ENCODE assay signal across 27 cellular contexts in genomic region chr2:177038772-177039484, GRCh38.
DNase-seq lines count a peak whose midpoint lies in the region; ATAC-seq and TF ChIP-seq lines count a peak whose summit lies in the region.
"Had no signal": no experiment of that assay in that cellular context is flagged by ENCODE, and none has a peak within 500 bp of the region (broad histone marks: within the 10 kb centered on the region; RNA-seq: fewer than 3 reads in every experiment).

No MANE protein-coding gene starts in this region.

- TF ChIP-seq CTCF in VCaP (conservative IDR thresholded peaks at IDR 0.05) (no peak), uterus (IDR thresholded peaks at IDR 0.05) (no peak)

- H3K27ac ChIP-seq in VCaP (peak overlapping the region; percentile 98), uterus (peak overlapping the region; percentile 54 to 58), SJCRH30 (no peak overlapping the region)
- H3K27ac ChIP-seq: right lobe of liver, RWPE1 had no signal

- H3K4me1 Mint-ChIP-seq in stimulated activated memory B cell treated with anti-CD40 and anti-IgM and Interleukin-4, amounts not matched to agents 10 μg/mL and 1 μg/mL and 100 μg/mL, for 72 hours, result no peaks in the 10 kb centered on the region
- no peaks in the 10 kb centered on the region for H3K4me1 Mint-ChIP-seq in stimulated activated naive CD8-positive, alpha-beta T cell treated with anti-CD3 and anti-CD28 coated beads, Interleukin-15, amount 100 ng/mL, for 72 hours
- H3K4me1 Mint-ChIP-seq: activated naive CD8-positive, alpha-beta T cell treated with anti-CD3 and anti-CD28 coated beads, Interleukin-2, amount 10 ng/mL, durations not matched to agents 7 days and 5 days; CD4-positive, alpha-beta memory T cell; stimulated activated naive B cell treated with anti-CD40 and anti-IgM and Interleukin-4, amounts not matched to agents 10 μg/mL and 1 μg/mL and 100 μg/mL, for 72 hours had no signal

- no peaks in the 10 kb centered on the region for H3K27me3 ChIP-seq in uterus
- peaks cover 10% of the 10 kb centered on the region; the same call in 1 of the 2 replicates for H3K27me3 ChIP-seq in SJCRH30
- H3K27me3 ChIP-seq: right lobe of liver had no signal

- TF ChIP-seq POLR2A in uterus (IDR thresholded peaks at IDR 0.05), result no peak

- H3K9me3 ChIP-seq in uterus, result no peaks in the 10 kb centered on the region
- no peaks in the 10 kb centered on the region for H3K9me3 ChIP-seq in SJCRH30 (replicated peaks)
- H3K9me3 ChIP-seq: right lobe of liver had no signal

- no peaks in the 10 kb centered on the region for H3K9me3 Mint-ChIP-seq in stimulated activated memory B cell treated with anti-CD40 and anti-IgM and Interleukin-4, amounts not matched to agents 10 μg/mL and 1 μg/mL and 100 μg/mL, for 72 hours
- H3K9me3 Mint-ChIP-seq in stimulated activated naive CD8-positive, alpha-beta T cell treated with anti-CD3 and anti-CD28 coated beads, Interleukin-15, amount 100 ng/mL, for 72 hours, result no peaks in the 10 kb centered on the region
- H3K9me3 Mint-ChIP-seq: activated naive CD8-positive, alpha-beta T cell treated with anti-CD3 and anti-CD28 coated beads, Interleukin-2, amount 10 ng/mL, durations not matched to agents 7 days and 5 days; activated T-cell treated with anti-CD3 and anti-CD28 coated beads, Interleukin-2, amount 50 U/mL, for 24 hours; H9; stimulated activated naive B cell treated with anti-CD40 and anti-IgM and Interleukin-4, amounts not matched to agents 10 μg/mL and 1 μg/mL and 100 μg/mL, for 72 hours had no signal

- no peak overlapping the region for H3K27ac Mint-ChIP-seq in stimulated activated memory B cell treated with anti-CD40 and anti-IgM and Interleukin-4, amounts not matched to agents 10 μg/mL and 1 μg/mL and 100 μg/mL, for 72 hours
- H3K27ac Mint-ChIP-seq in stimulated activated naive CD8-positive, alpha-beta T cell treated with anti-CD3 and anti-CD28 coated beads, Interleukin-15, amount 100 ng/mL, for 72 hours, result no peak overlapping the region
- H3K27ac Mint-ChIP-seq: activated naive CD8-positive, alpha-beta T cell treated with anti-CD3 and anti-CD28 coated beads, Interleukin-2, amount 10 ng/mL, durations not matched to agents 7 days and 5 days; activated T-cell treated with anti-CD3 and anti-CD28 coated beads, Interleukin-2, amount 50 U/mL, for 24 hours; CD4-positive, alpha-beta memory T cell; H9; stimulated activated naive B cell treated with anti-CD40 and anti-IgM and Interleukin-4, amounts not matched to agents 10 μg/mL and 1 μg/mL and 100 μg/mL, for 72 hours had no signal

- no peaks in the 10 kb centered on the region for H3K36me3 Mint-ChIP-seq in stimulated activated memory B cell treated with anti-CD40 and anti-IgM and Interleukin-4, amounts not matched to agents 10 μg/mL and 1 μg/mL and 100 μg/mL, for 72 hours
- H3K36me3 Mint-ChIP-seq: activated naive CD8-positive, alpha-beta T cell treated with anti-CD3 and anti-CD28 coated beads, Interleukin-2, amount 10 ng/mL, durations not matched to agents 7 days and 5 days; CD4-positive, alpha-beta memory T cell; stimulated activated naive B cell treated with anti-CD40 and anti-IgM and Interleukin-4, amounts not matched to agents 10 μg/mL and 1 μg/mL and 100 μg/mL, for 72 hours had no signal

- H3K36me3 ChIP-seq in uterus, result no peaks in the 10 kb centered on the region
- H3K36me3 ChIP-seq in SJCRH30, result no peaks in the 10 kb centered on the region
- H3K36me3 ChIP-seq: right lobe of liver had no signal

- ATAC-seq in left colon, result peak; percentile 83
- ATAC-seq in stimulated activated memory B cell treated with anti-CD40 and anti-IgM and Interleukin-4, amounts not matched to agents 10 μg/mL and 1 μg/mL and 100 μg/mL, for 72 hours, result no peak
- no peak for ATAC-seq in stimulated activated naive CD8-positive, alpha-beta T cell treated with anti-CD3 and anti-CD28 coated beads, Interleukin-15, amount 100 ng/mL, for 72 hours
- ATAC-seq: K562; right lobe of liver; stimulated activated naive B cell treated with anti-CD40 and anti-IgM and Interleukin-4, amounts not matched to agents 10 μg/mL and 1 μg/mL and 100 μg/mL, for 72 hours had no signal

- H3K27me3 Mint-ChIP-seq in stimulated activated memory B cell treated with anti-CD40 and anti-IgM and Interleukin-4, amounts not matched to agents 10 μg/mL and 1 μg/mL and 100 μg/mL, for 72 hours, result peaks cover 30% of the 10 kb centered on the region
- H3K27me3 Mint-ChIP-seq in stimulated activated naive CD8-positive, alpha-beta T cell treated with anti-CD3 and anti-CD28 coated beads, Interleukin-15, amount 100 ng/mL, for 72 hours, result peaks cover 3% of the 10 kb centered on the region

- H3K4me1 ChIP-seq in uterus (peaks cover 0 to 7% of the 10 kb centered on the region in 2 donors), SJCRH30 (no peaks in the 10 kb centered on the region)
- H3K4me1 ChIP-seq: right lobe of liver had no signal

- intact Hi-C loops in left colon (cut with DNase I, micrococcal nuclease), result no loop called here
- intact Hi-C loops in uterus (cut with DNase I; ENCODE audit: low total_unique reads), result no loop called here

- peak overlapping the region in 1 of 2 donors; percentile 9 for H3K4me3 ChIP-seq in uterus
- H3K4me3 ChIP-seq in SJCRH30, result no peak overlapping the region
- H3K4me3 ChIP-seq: K562, lung, right lobe of liver had no signal

- H3K4me3 Mint-ChIP-seq in stimulated activated memory B cell treated with anti-CD40 and anti-IgM and Interleukin-4, amounts not matched to agents 10 μg/mL and 1 μg/mL and 100 μg/mL, for 72 hours, result no peak overlapping the region
- H3K4me3 Mint-ChIP-seq in stimulated activated naive CD8-positive, alpha-beta T cell treated with anti-CD3 and anti-CD28 coated beads, Interleukin-15, amount 100 ng/mL, for 72 hours, result no peak overlapping the region
- H3K4me3 Mint-ChIP-seq: activated naive CD8-positive, alpha-beta T cell treated with anti-CD3 and anti-CD28 coated beads, Interleukin-2, amount 10 ng/mL, durations not matched to agents 7 days and 5 days; activated T-cell treated with anti-CD3 and anti-CD28 coated beads, Interleukin-2, amount 50 U/mL, for 24 hours; CD4-positive, alpha-beta memory T cell; H9; stimulated activated naive B cell treated with anti-CD40 and anti-IgM and Interleukin-4, amounts not matched to agents 10 μg/mL and 1 μg/mL and 100 μg/mL, for 72 hours had no signal

- peak; percentile 6 for DNase-seq in H4 (ENCODE audit: low spot score)
- no peak for DNase-seq in left colon
- no peak for DNase-seq in uterus
- DNase-seq in SJCRH30, result no peak
- DNase-seq in stimulated activated naive CD8-positive, alpha-beta T cell treated with anti-CD3 and anti-CD28 coated beads, Interleukin-15, amount 100 ng/mL, for 72 hours, result no peak
- DNase-seq: activated CD4-positive, alpha-beta T cell treated with anti-CD3 and anti-CD28 coated beads for 4 hours; activated gamma-delta T cell; activated naive CD8-positive, alpha-beta T cell treated with anti-CD3 and anti-CD28 coated beads, Interleukin-2, amount 10 ng/mL, durations not matched to agents 7 days and 5 days; activated T-cell treated with anti-CD3 and anti-CD28 coated beads, Interleukin-2, amount 50 U/mL, for 24 hours; AML-193; caudate nucleus; CD4-positive, alpha-beta memory T cell; dermis blood vessel endothelial cell; EL; H9; NCI-H1417; NCI-H2081; NCI-H82; posterior cingulate gyrus; right lobe of liver; stimulated activated CD4-positive, alpha-beta T cell treated with anti-CD3 and anti-CD28 coated beads, Interleukin-4, amount 100 ng/mL, for 4 hours; stimulated activated naive B cell treated with anti-CD40 and anti-IgM and Interleukin-4, amounts not matched to agents 10 μg/mL and 1 μg/mL and 100 μg/mL, for 72 hours had no signal
